ENCODE assay signal across 10 cellular contexts in genomic region chr22:40220316-40221054, GRCh38. TPM values are rescaled to one million over a fixed set of nuclear protein-coding genes. Genes with fewer than 3 reads are reported as not detected.
A peak's percentile ranks its signal among the peaks of the same experiment; 100 is the strongest.
DNase-seq lines count a peak whose midpoint lies in the region; ATAC-seq and TF ChIP-seq lines count a peak whose summit lies in the region.
"Had no signal": no experiment of that assay in that cellular context is flagged by ENCODE, and none has a peak within 500 bp of the region (broad histone marks: within the 10 kb centered on the region; RNA-seq: fewer than 3 reads in every experiment).

No MANE protein-coding gene starts in this region.

- no peaks in the 10 kb centered on the region for H3K27me3 Mint-ChIP-seq in nephron (ENCODE audit: low read depth)

- H3K36me3 Mint-ChIP-seq in nephron (ENCODE audit: low read depth): peaks cover 40% of the 10 kb centered on the region

- H3K27ac Mint-ChIP-seq in nephron: peak overlapping the region; percentile 68 to 83 (median 78)

- DNase-seq in Right ventricle myocardium inferior (ENCODE audit: missing footprints) (no peak), left ventricle myocardium superior (no peak), epithelial cell of esophagus (ENCODE audit: low read depth) (peak; percentile 65), aorta (no peak), occipital lobe (lab: John Stamatoyannopoulos, UW) (no peak), kidney glomerular epithelial cell (lab: John Stamatoyannopoulos, UW) (no peak)
- DNase-seq: activated CD8-positive, alpha-beta memory T cell treated with anti-CD3 and anti-CD28 coated beads, Interleukin-2, amount 50 U/mL, for 48 hours; NCI-H510A treated with DMSO at 0.1 percent for 48 hours had no signal

- peaks cover 2 to 12% of the 10 kb centered on the region in 2 donors for H3K4me1 ChIP-seq in aorta (ENCODE audit: control insufficient read depth in 1 of 2, insufficient read depth in 2 of 2, low read length in 2 of 2)

- no peak overlapping the region for H3K4me3 Mint-ChIP-seq in nephron

- no peak overlapping the region for H3K4me3 ChIP-seq in epithelial cell of esophagus (ENCODE audit: low read length)
- H3K4me3 ChIP-seq in aorta (ENCODE audit: low read length in 2 of 2): no peak overlapping the region

- H3K27ac ChIP-seq in aorta (ENCODE audit: low read depth in 1 of 2, low read length in 2 of 2): peak overlapping the region; percentile 47 to 80

- H3K27me3 ChIP-seq in aorta (ENCODE audit: control insufficient read depth in 1 of 2, insufficient read depth in 2 of 2, low read length in 1 of 2): no peaks in the 10 kb centered on the region

- H3K4me1 Mint-ChIP-seq in nephron: peaks cover 66% of the 10 kb centered on the region

- ATAC-seq in Right ventricle myocardium inferior (peak; percentile 39), left ventricle myocardium superior (no peak), aorta (ENCODE audit: low FRiP score) (peak; percentile 43), HG03039 (IDR thresholded peaks at IDR 0.05; ENCODE audit: unreplicated experiment) (no peak)

- intact Hi-C loops in Right ventricle myocardium inferior (cut with DNase I): no loop called here
- intact Hi-C loops in left ventricle myocardium superior (cut with micrococcal nuclease): no loop called here
- intact Hi-C loops in aorta (cut with DNase I): no loop called here

- no peak for TF ChIP-seq CTCF in epithelial cell of esophagus (IDR thresholded peaks at IDR 0.05; ENCODE audit: insufficient read depth, low read depth, low read length, missing control alignments)
- no peak for TF ChIP-seq CTCF in nephron (IDR thresholded peaks at IDR 0.05; ENCODE audit: unreplicated experiment in 3 of 3)

- H3K9me3 ChIP-seq in aorta (ENCODE audit: control insufficient read depth, low read length): no peaks in the 10 kb centered on the region

- 2 to 10% methylated on average over 8 of the region's 8 CpGs for WGBS in aorta, 2 donors

- H3K9me3 Mint-ChIP-seq in nephron: no peaks in the 10 kb centered on the region

- no peaks in the 10 kb centered on the region for H3K36me3 ChIP-seq in aorta (ENCODE audit: control insufficient read depth in 1 of 2, insufficient read depth in 2 of 2, low read length in 1 of 2)

RNA-seq across cellular contexts. Expression of gene TNRC6B, which starts 42.8 kb away (rescaled TPM):
- total RNA-seq in Right ventricle myocardium inferior (43.3 TPM), left ventricle myocardium superior (49.3 TPM), aorta (10 to 100 TPM; 81.8 to 85.0 TPM), occipital lobe (44.3 TPM)
- polyA plus RNA-seq in aorta: 10 to 100 TPM in 1 of 2 donors, 1 to 10 TPM in 1; 2.0 to 10.1 TPM

Comparison
In these comparisons a context has a peak if more than half of its experiments do, and no peak if none do; other contexts are left out.
1. ATAC-seq: peak in Right ventricle myocardium inferior (single experiment) and aorta (single experiment); none in left ventricle myocardium superior (single experiment) and HG03039 (single experiment).